Comparison of ENCODE assay signal across 24 cellular contexts in the genomic region with DNA sequence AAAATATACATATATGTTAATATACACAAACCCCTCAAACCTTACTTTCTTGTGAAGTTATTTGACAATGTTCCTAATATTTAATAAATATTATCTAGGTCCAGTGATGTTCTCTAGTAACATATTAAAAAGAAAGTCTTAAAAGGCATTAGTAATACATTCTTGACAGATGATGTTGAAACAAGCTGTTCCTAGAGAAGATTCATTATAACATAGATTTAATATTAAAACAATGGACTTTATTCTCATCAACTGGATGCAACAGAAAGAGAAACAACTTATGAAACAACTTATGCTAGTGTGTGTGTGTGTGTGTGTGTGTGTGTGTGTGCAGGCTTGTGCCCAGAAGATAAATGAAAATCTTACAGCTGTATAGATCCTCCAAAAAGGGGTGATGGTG.
"Had no signal": no experiment of that assay in that cellular context is flagged by ENCODE, and none has a peak within 500 bp of the region (broad histone marks: within the 10 kb centered on the region; RNA-seq: fewer than 3 reads in every experiment).

No MANE protein-coding gene starts in this region.

- H3K27me3 ChIP-seq: neural progenitor cell, sigmoid colon, testis, upper lobe of left lung had no signal

- H3K9me3 ChIP-seq: gastroesophageal sphincter, heart left ventricle, lower lobe of right lung, mucosa of descending colon, prostate gland, sigmoid colon, spleen, testis, tibial nerve, upper lobe of left lung had no signal

- H3K36me3 ChIP-seq: gastroesophageal sphincter, heart left ventricle, lower lobe of right lung, neural progenitor cell, prostate gland, sigmoid colon, spleen, tibial nerve, upper lobe of left lung had no signal

- H3K27ac ChIP-seq: coronary artery, gastroesophageal sphincter, heart left ventricle, hepatocyte, lower lobe of right lung, neural progenitor cell, prostate gland, sigmoid colon, skin epidermis, spleen, testis, tibial nerve, upper lobe of left lung had no signal

- DNase-seq: dermis blood vessel endothelial cell; effector memory CD4-positive, alpha-beta T cell; foreskin fibroblast; heart left ventricle; left ventricle myocardium superior; lower lobe of right lung; mucosa of descending colon; naive thymus-derived CD4-positive, alpha-beta T cell; right cardiac atrium; sigmoid colon; spleen; stimulated activated CD4-positive, alpha-beta T cell treated with anti-CD3 and anti-CD28 coated beads, Interleukin-4, amount 100 ng/mL, for 4 hours; stimulated activated naive CD8-positive, alpha-beta T cell treated with anti-CD3 and anti-CD28 coated beads, Interleukin-15, Interleukin-2, amounts not matched to agents 100 U/mL and 50 U/mL, for 24 hours; substantia nigra; testis; upper lobe of left lung had no signal

- H3K4me1 ChIP-seq: gastroesophageal sphincter, heart left ventricle, lower lobe of right lung, prostate gland, sigmoid colon, spleen, testis, tibial nerve, upper lobe of left lung had no signal

- H3K4me3 ChIP-seq: coronary artery, gastroesophageal sphincter, heart left ventricle, hepatocyte, lower lobe of right lung, mucosa of descending colon, neural progenitor cell, prostate gland, sigmoid colon, skin epidermis, spleen, testis, tibial nerve, upper lobe of left lung had no signal

- ATAC-seq: gastroesophageal sphincter; heart left ventricle; left ventricle myocardium superior; lower lobe of right lung; mucosa of descending colon; naive thymus-derived CD4-positive, alpha-beta T cell; right cardiac atrium; stimulated activated memory B cell treated with anti-CD40 and anti-IgM and Interleukin-4, amounts not matched to agents 10 μg/mL and 1 μg/mL and 100 μg/mL, for 72 hours; stimulated activated naive CD8-positive, alpha-beta T cell treated with anti-CD3 and anti-CD28 coated beads, Interleukin-15, Interleukin-2, amounts not matched to agents 100 U/mL and 50 U/mL, for 24 hours had no signal
